In genomic region chr17:80790021-80790765, GRCh38 we compare ENCODE assay signal across 8 cellular contexts.
DNase-seq lines count a peak whose midpoint lies in the region; ATAC-seq and TF ChIP-seq lines count a peak whose summit lies in the region.

No MANE protein-coding gene starts in this region.

- peaks cover 48% of the 10 kb centered on the region for H3K79me2 ChIP-seq in DND-41 (ENCODE audit: insufficient read depth, low read length)

- TF ChIP-seq POLR2A in heart left ventricle (IDR thresholded peaks at IDR 0.05), result no peak

- peak overlapping the region; percentile 61 for H3K4me2 ChIP-seq in DND-41 (ENCODE audit: insufficient read depth, low read length)

- H3K4me3 ChIP-seq in DND-41 (ENCODE audit: low read depth in 1 of 2, low read length in 2 of 2), result peak overlapping the region in 1 of 2 experiments; percentile 31; a peak in 2 of 4 replicates
- no peak overlapping the region for H3K4me3 ChIP-seq in muscle layer of duodenum (ENCODE audit: low read depth in 1 of 2, low read length in 2 of 2)
- no peak overlapping the region for H3K4me3 ChIP-seq in heart left ventricle

- peak; percentile 67 for DNase-seq in DND-41
- DNase-seq in activated B cell treated with CpG ODN at 0.5 μM for 24 hours, result no peak
- DNase-seq in AG08396 (ENCODE audit: low spot score), result no peak
- DNase-seq in heart left ventricle, result no peak
- no peak for DNase-seq in left ventricle myocardium superior
- no peak for DNase-seq in NCI-H82 (lab: John Stamatoyannopoulos, UW)

- CTCF ChIA-PET in activated B cell treated with CpG ODN at 0.5 μM for 24 hours (lab: Charles Lee), result interaction anchor here (0.7 to 1.4 kb wide), 4 partner anchors 15 to 66 kb away, joined by 3 to 6 read pairs (median 4); no protein-coding TSS in a partner anchor

- peaks cover 36% of the 10 kb centered on the region for H3K36me3 Mint-ChIP-seq in activated B cell treated with CpG ODN at 0.5 μM for 24 hours (ENCODE audit: low read depth)

- peaks cover 23% of the 10 kb centered on the region for H3K4me1 Mint-ChIP-seq in activated B cell treated with CpG ODN at 0.5 μM for 24 hours

- H3K9me3 Mint-ChIP-seq in activated B cell treated with CpG ODN at 0.5 μM for 24 hours, result no peaks in the 10 kb centered on the region

- H3K4me3 Mint-ChIP-seq in activated B cell treated with CpG ODN at 0.5 μM for 24 hours, result peak overlapping the region; percentile 75

- H3K4me1 ChIP-seq in DND-41 (ENCODE audit: insufficient read depth, low read length) (peaks cover 59% of the 10 kb centered on the region), muscle layer of duodenum (ENCODE audit: control insufficient read depth in 1 of 2, insufficient read depth in 2 of 2, low read length in 2 of 2) (peaks cover 22 to 40% of the 10 kb centered on the region in 2 donors), heart left ventricle (peaks cover 0 to 54% (median 17%) of the 10 kb centered on the region in 12 donors)

- H2AFZ ChIP-seq in DND-41 (ENCODE audit: low read depth, low read length), result peak overlapping the region; percentile 55

- POLR2A ChIA-PET in activated B cell treated with CpG ODN at 0.5 μM for 24 hours (lab: Charles Lee), result interaction anchor here (0.8 to 1.8 kb wide), 5 partner anchors 9 to 53 kb away, joined by 3 to 7 read pairs (median 5); no protein-coding TSS in a partner anchor

- H3K27me3 ChIP-seq in DND-41 (ENCODE audit: insufficient read depth, low read length, poor library complexity) (no peaks in the 10 kb centered on the region), muscle layer of duodenum (ENCODE audit: low read depth, low read length) (no peaks in the 10 kb centered on the region), heart left ventricle (no peaks in the 10 kb centered on the region)

- peaks cover 3% of the 10 kb centered on the region for H3K9me3 ChIP-seq in DND-41 (ENCODE audit: insufficient read depth, low read length, severe bottlenecking)
- H3K9me3 ChIP-seq in muscle layer of duodenum (ENCODE audit: control insufficient read depth in 1 of 2, low read length in 2 of 2), result no peaks in the 10 kb centered on the region
- no peaks in the 10 kb centered on the region for H3K9me3 ChIP-seq in heart left ventricle

- peak overlapping the region; percentile 60 for H3K9ac ChIP-seq in DND-41 (ENCODE audit: low read depth, low read length)

- peaks cover 34% of the 10 kb centered on the region for H3K36me3 ChIP-seq in DND-41 (ENCODE audit: insufficient read depth, low read length)
- H3K36me3 ChIP-seq in muscle layer of duodenum (ENCODE audit: control insufficient read depth in 1 of 2, insufficient read depth in 2 of 2, low read length in 2 of 2), result no peaks in the 10 kb centered on the region
- H3K36me3 ChIP-seq in heart left ventricle, result no peaks in the 10 kb centered on the region

- ATAC-seq in DND-41 (ENCODE audit: insufficient read depth, low read depth) (peak; percentile 76), GM21786 (IDR thresholded peaks at IDR 0.05; ENCODE audit: unreplicated experiment) (peak; percentile 68), activated B cell treated with CpG ODN at 0.5 μM for 24 hours (ENCODE audit: low read depth) (peak; percentile 70), heart left ventricle (no peak), left ventricle myocardium superior (no peak)

- H3K27ac ChIP-seq in DND-41 (ENCODE audit: low read length) (peak overlapping the region; percentile 96), muscle layer of duodenum (ENCODE audit: low read length) (peak overlapping the region; percentile 68), heart left ventricle (peak overlapping the region in 4 of 12 donors; percentile 30 to 86 (median 38))

- H3K27me3 Mint-ChIP-seq in activated B cell treated with CpG ODN at 0.5 μM for 24 hours, result no peaks in the 10 kb centered on the region

- H4K20me1 ChIP-seq in DND-41 (ENCODE audit: insufficient read depth, low read length), result no peaks in the 10 kb centered on the region

- TF ChIP-seq CTCF in DND-41 (IDR thresholded peaks at IDR 0.05; ENCODE audit: borderline replicate concordance, extremely low read depth, low read length, poor library complexity, severe bottlenecking) (peak; percentile 41), activated B cell treated with CpG ODN at 0.5 μM for 24 hours (IDR thresholded peaks at IDR 0.05) (no peak), heart left ventricle (IDR thresholded peaks at IDR 0.05) (no peak)

- H3K27ac Mint-ChIP-seq in activated B cell treated with CpG ODN at 0.5 μM for 24 hours, result peak overlapping the region; percentile 88

- intact Hi-C loops in activated B cell treated with CpG ODN at 0.5 μM for 24 hours (cut with micrococcal nuclease), result loop anchor here (5.0 kb wide), 1 partner anchor 42 kb away; no protein-coding TSS in a partner anchor
- intact Hi-C loops in heart left ventricle (cut with DNase I), result loop anchor here in 1 of 10 donors (5.0 kb wide), 1 partner anchor 42 kb away; no protein-coding TSS in a partner anchor
- intact Hi-C loops in left ventricle myocardium superior (cut with micrococcal nuclease), result no loop called here

- WGBS in heart left ventricle, 4 donors, result 65 to 73% (median 70%) methylated on average over 10 to 13 of the region's 13 CpGs

Comparison
In these comparisons a context has a peak if more than half of its experiments do, and no peak if none do; other contexts are left out.
1. ATAC-seq: peak in DND-41 (single experiment), GM21786 (single experiment) and activated B cell treated with CpG ODN at 0.5 μM for 24 hours (single experiment); none in heart left ventricle (0 of 4) and left ventricle myocardium superior (single experiment).